ENCODE assay signal across 1 cellular context in the genomic region with DNA sequence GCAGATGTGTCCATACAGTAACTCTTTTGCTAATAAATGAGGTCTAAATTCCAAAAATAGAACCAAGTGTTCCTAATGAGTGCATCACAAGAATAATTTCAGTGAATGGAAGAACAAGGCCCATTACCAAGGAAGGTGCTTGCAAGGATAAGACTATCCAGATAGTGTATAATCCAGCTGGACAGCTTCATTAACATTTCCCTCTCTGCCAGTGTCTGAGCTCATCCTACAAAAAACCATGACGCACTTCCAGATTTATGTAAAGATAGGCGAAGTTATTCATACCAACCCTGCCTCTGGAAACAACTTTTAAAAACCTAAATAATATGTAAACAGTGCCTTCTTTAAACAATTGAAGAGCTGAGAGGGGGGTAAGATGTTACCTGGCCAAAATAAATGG.
TF ChIP-seq lines count a peak whose summit lies in the region.

No MANE protein-coding gene starts in this region.

TF ChIP-seq in K562, 482 proteins besides CTCF, POLR2A, EP300 and RAD21 (continued from another document):
- TF ChIP-seq TAL1 (IDR thresholded peaks at IDR 0.05) (0 out of 2 replicates have a peak, but pooled peaks have one; percentile 14), MEF2A (IDR thresholded peaks at IDR 0.05; ENCODE audit: control insufficient read depth, low read depth, low read length) (peak; percentile 54; the same call in 1 of the 2 replicates), HNRNPH1 (optimal IDR thresholded peaks at IDR 0.05; ENCODE audit: low read depth, low read length) (no peak), BCOR (IDR thresholded peaks at IDR 0.05) (no peak)
